11 cellular contexts compared by ENCODE assay signal in genomic region chr3:160757624-160758106, GRCh38. TPM values are rescaled to one million over a fixed set of nuclear protein-coding genes. Genes with fewer than 3 reads are reported as not detected.
DNase-seq lines count a peak whose midpoint lies in the region; ATAC-seq and TF ChIP-seq lines count a peak whose summit lies in the region.
"Had no signal": no experiment of that assay in that cellular context is flagged by ENCODE, and none has a peak within 500 bp of the region (broad histone marks: within the 10 kb centered on the region; RNA-seq: fewer than 3 reads in every experiment).

No MANE protein-coding gene starts in this region.

- H3K27me3 Mint-ChIP-seq in brain (peaks cover 26% of the 10 kb centered on the region), mesothelial cell of epicardium (ENCODE audit: low read depth) (peaks cover 40% of the 10 kb centered on the region), type B pancreatic cell (peaks cover 15% of the 10 kb centered on the region)

- DNase-seq in cardiac muscle cell (ENCODE audit: low read depth in 1 of 2, low spot score in 1 of 2) (no peak), left cardiac atrium (no peak), mesothelial cell of epicardium (ENCODE audit: low spot score in 2 of 2, unreplicated experiment in 2 of 2) (no peak), type B pancreatic cell (ENCODE audit: extremely low spot score, unreplicated experiment) (no peak), RWPE1 (ENCODE audit: low spot score) (no peak), GM19238 (ENCODE audit: insufficient read length, low spot score) (no peak), HuH-7 (ENCODE audit: low spot score) (no peak)
- DNase-seq: activated effector memory CD4-positive, alpha-beta T cell treated with anti-CD3 and anti-CD28 coated beads, Interleukin-2, amount 50 U/mL, for 16 hours; foreskin keratinocyte; SW 1271 had no signal

- H3K27ac ChIP-seq in cardiac muscle cell (no peak overlapping the region), RWPE1 (no peak overlapping the region)
- H3K27ac ChIP-seq: foreskin keratinocyte had no signal

- H3K4me1 ChIP-seq in cardiac muscle cell (ENCODE audit: low read depth), result peaks cover 10% of the 10 kb centered on the region
- H3K4me1 ChIP-seq: foreskin keratinocyte had no signal

- H3K9me3 Mint-ChIP-seq in brain (peaks cover 0 to 2% (median 0%) of the 10 kb centered on the region in 5 experiments), mesothelial cell of epicardium (no peaks in the 10 kb centered on the region), type B pancreatic cell (peaks cover 4% of the 10 kb centered on the region)

- peaks cover 61% of the 10 kb centered on the region for H3K4me1 Mint-ChIP-seq in brain
- H3K4me1 Mint-ChIP-seq in mesothelial cell of epicardium, result peaks cover 27% of the 10 kb centered on the region
- H3K4me1 Mint-ChIP-seq in type B pancreatic cell (ENCODE audit: unreplicated experiment), result peaks cover 23% of the 10 kb centered on the region

- intact Hi-C loops in left cardiac atrium (cut with DNase I), result loop anchor here in 1 of 2 donors (5.0 kb wide), 3 partner anchors 40 to 170 kb away; no protein-coding TSS in a partner anchor

- ATAC-seq in left cardiac atrium, result no peak
- ATAC-seq: foreskin keratinocyte had no signal

- no peaks in the 10 kb centered on the region for H3K36me3 ChIP-seq in cardiac muscle cell

- peak overlapping the region in 4 of 5 experiments; percentile 50 to 96 (median 82) for H3K27ac Mint-ChIP-seq in brain
- no peak overlapping the region for H3K27ac Mint-ChIP-seq in mesothelial cell of epicardium
- H3K27ac Mint-ChIP-seq in type B pancreatic cell, result peak overlapping the region; percentile 54

- TF ChIP-seq CTCF in cardiac muscle cell (IDR thresholded peaks at IDR 0.05; ENCODE audit: low read depth, low read length) (no peak), brain (conservative IDR thresholded peaks at IDR 0.05) (no peak), mesothelial cell of epicardium (IDR thresholded peaks at IDR 0.05; ENCODE audit: unreplicated experiment) (no peak), type B pancreatic cell (conservative IDR thresholded peaks at IDR 0.05) (no peak), RWPE1 (conservative IDR thresholded peaks at IDR 0.05; ENCODE audit: low read depth) (no peak)

- no peaks in the 10 kb centered on the region for H3K9me3 ChIP-seq in cardiac muscle cell (ENCODE audit: low read depth)

- POLR2A ChIA-PET in RWPE1 (lab: Yijun Ruan, JAX; ENCODE audit: low non-redundant PET), result no interaction called here

- peak overlapping the region; percentile 79 for H3K4me3 ChIP-seq in cardiac muscle cell

- CTCF ChIA-PET in RWPE1 (lab: Yijun Ruan, JAX), result no interaction called here

- H3K4me3 Mint-ChIP-seq in brain, result peak overlapping the region; percentile 97 to 100 (median 98)
- peak overlapping the region; percentile 84 for H3K4me3 Mint-ChIP-seq in mesothelial cell of epicardium
- H3K4me3 Mint-ChIP-seq in type B pancreatic cell, result peak overlapping the region; percentile 98

- peaks cover 15% of the 10 kb centered on the region for H3K27me3 ChIP-seq in cardiac muscle cell

- peaks cover 5% of the 10 kb centered on the region for H3K36me3 Mint-ChIP-seq in brain
- no peaks in the 10 kb centered on the region for H3K36me3 Mint-ChIP-seq in mesothelial cell of epicardium
- H3K36me3 Mint-ChIP-seq in type B pancreatic cell, result peaks cover 9% of the 10 kb centered on the region

RNA-seq across cellular contexts. Expression of gene PPM1L, which starts 1.6 kb away (rescaled TPM):
- total RNA-seq in cardiac muscle cell, result 12.6 and 13.5 TPM in 2 replicates
- 1.2 and 4.6 TPM in 2 replicates for polyA plus RNA-seq in cardiac muscle cell
- total RNA-seq in left cardiac atrium, result 10 to 100 TPM; 30.2 to 39.0 TPM
- 5.9 TPM for polyA plus RNA-seq in brain (ENCODE audit: insufficient read depth, low read depth, low replicate concordance)
- 10.6 to 12.1 TPM (median 10.8 TPM) in 3 replicates for total RNA-seq in mesothelial cell of epicardium
- 28.7 and 29.4 TPM in 2 replicates for total RNA-seq in type B pancreatic cell (ENCODE audit: low replicate concordance)
